In the genomic region with DNA sequence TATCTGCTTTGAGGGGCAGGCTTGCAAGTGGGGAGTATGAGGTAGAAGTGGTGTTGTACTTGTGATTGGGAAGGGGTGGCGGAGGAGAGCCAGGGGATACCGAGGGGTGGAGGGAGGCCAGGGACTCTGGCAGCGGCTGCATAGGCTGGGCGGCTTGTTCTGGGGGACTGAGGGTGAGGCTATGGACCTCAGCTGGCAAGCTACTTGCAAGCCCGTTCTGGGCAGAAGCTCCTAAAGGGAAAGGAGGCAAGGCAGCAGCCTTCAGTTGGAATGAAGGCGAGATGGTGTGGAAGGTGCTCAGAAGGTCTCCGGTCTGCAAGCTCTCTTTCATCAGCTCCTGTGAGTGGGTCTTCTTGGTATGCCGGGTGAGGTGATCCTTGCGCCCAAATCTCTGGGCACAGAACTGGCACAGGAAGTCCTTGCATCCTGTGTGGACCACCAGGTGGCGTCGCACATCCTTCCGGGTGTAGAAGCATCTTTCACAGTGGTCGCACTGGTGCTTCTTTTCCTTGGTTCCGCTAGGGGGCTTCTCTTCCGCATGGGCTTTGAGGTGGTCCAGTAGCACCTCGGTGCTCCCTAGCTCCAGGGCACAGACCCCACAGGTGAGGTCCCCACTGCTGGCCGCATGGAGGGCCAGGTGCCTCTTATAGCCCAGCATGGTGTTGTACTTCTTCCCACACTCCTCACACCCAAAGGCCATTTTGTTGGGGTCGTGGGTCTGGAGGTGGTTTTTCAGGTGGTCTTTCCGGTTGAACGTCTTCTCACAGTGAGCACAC, we compare ENCODE assay signal across 7 cellular contexts.
DNase-seq lines count a peak whose midpoint lies in the region; ATAC-seq and TF ChIP-seq lines count a peak whose summit lies in the region.

No MANE protein-coding gene starts in this region.

- TF ChIP-seq CTCF in GM12874 (IDR thresholded peaks at IDR 0.05; ENCODE audit: insufficient read depth, low read depth, low read length) (peak; percentile 85), fibroblast of pulmonary artery (IDR thresholded peaks at IDR 0.05; ENCODE audit: low read length, missing control alignments) (peak; percentile 70), progenitor cell of endocrine pancreas (IDR thresholded peaks at IDR 0.05; ENCODE audit: unreplicated experiment) (peak; percentile 75)

- peaks cover 2% of the 10 kb centered on the region for H3K4me1 Mint-ChIP-seq in progenitor cell of endocrine pancreas (ENCODE audit: low read depth)

- peaks cover 6% of the 10 kb centered on the region for H3K36me3 Mint-ChIP-seq in progenitor cell of endocrine pancreas (ENCODE audit: insufficient read depth)

- no peak overlapping the region for H3K27ac Mint-ChIP-seq in progenitor cell of endocrine pancreas

- DNase-seq in NCI-H748 (lab: John Stamatoyannopoulos, UW; ENCODE audit: unreplicated experiment) (peak; percentile 81), fibroblast of pulmonary artery (ENCODE audit: low read depth) (peak; percentile 65), progenitor cell of endocrine pancreas (ENCODE audit: low spot score, unreplicated experiment) (peak; percentile 19)
- peak; percentile 84 for DNase-seq in activated CD8-positive, alpha-beta memory T cell treated with anti-CD3 and anti-CD28 coated beads, Interleukin-2, amount 50 U/mL, for 48 hours

- no peak overlapping the region for H3K4me3 ChIP-seq in fibroblast of pulmonary artery (replicated peaks; ENCODE audit: low read depth, low read length)

- H3K9me3 Mint-ChIP-seq in progenitor cell of endocrine pancreas (ENCODE audit: low read depth), result peaks cover 6% of the 10 kb centered on the region

- ATAC-seq in HG02852 (IDR thresholded peaks at IDR 0.05; ENCODE audit: unreplicated experiment) (peak; percentile 52), HG03469 (IDR thresholded peaks at IDR 0.05; ENCODE audit: unreplicated experiment) (no peak)

- H3K27me3 Mint-ChIP-seq in progenitor cell of endocrine pancreas, result peaks cover 24% of the 10 kb centered on the region

- no peak overlapping the region for H3K4me3 Mint-ChIP-seq in progenitor cell of endocrine pancreas (ENCODE audit: low read depth)

Comparison
In these comparisons a context has a peak if more than half of its experiments do, and no peak if none do; other contexts are left out.
1. DNase-seq: peak in every context shown above with its lines; median percentile 84 in activated CD8-positive, alpha-beta memory T cell treated with anti-CD3 and anti-CD28 coated beads, Interleukin-2, amount 50 U/mL, for 48 hours; 81 in NCI-H748; 65 in fibroblast of pulmonary artery; 19 in progenitor cell of endocrine pancreas.